8 cellular contexts compared by ENCODE assay signal in the genomic region with DNA sequence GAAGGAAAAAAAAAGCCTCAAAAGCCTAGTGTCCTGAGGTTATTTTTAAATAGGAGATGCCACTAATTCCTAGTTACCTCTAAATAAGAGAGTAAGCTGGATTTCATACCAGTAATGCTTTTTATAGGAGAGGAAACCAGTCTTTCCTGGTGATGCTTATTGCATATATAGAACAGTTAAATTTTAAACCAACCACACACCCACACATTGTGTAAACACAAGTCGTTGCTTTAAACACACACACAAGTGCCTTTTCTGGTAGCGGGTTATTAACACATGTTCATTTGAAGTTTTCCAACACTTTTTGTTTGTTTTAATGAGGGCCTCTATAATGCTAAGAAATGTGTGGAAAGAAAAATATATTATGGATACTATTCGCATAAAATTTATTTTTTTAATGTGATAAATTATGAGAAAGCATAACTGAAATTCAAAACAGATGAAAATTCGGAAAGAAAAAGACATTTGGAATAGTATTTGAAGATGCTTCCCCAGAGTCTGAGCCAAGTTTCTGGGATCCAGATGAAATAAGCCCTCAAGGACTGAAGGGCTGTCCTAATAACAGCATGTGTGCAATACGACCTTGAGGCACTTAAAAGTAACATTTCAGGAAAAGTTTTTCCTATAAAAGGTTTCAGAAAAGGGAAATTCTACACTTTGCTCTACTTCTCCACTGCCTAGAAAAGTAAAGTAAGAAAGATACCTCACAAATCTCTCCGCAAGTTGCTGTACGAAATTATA. TPM values are rescaled to one million over a fixed set of nuclear protein-coding genes. Genes with fewer than 3 reads are reported as not detected.
A peak's percentile ranks its signal among the peaks of the same experiment; 100 is the strongest.
DNase-seq lines count a peak whose midpoint lies in the region; ATAC-seq, FAIRE-seq and TF ChIP-seq lines count a peak whose summit lies in the region.

No MANE protein-coding gene starts in this region.

- no peak overlapping the region for H3K27ac ChIP-seq in cardiac muscle cell
- H3K27ac ChIP-seq in K562 (ENCODE audit: extremely low read depth, low read depth, low read length) = peak overlapping the region; percentile 87
- peak overlapping the region; percentile 93 for H3K27ac ChIP-seq in lower lobe of right lung
- H3K27ac ChIP-seq in urinary bladder (ENCODE audit: low read depth) = no peak overlapping the region

- ATAC-seq in K562 = no peak
- peak in 1 of 2 donors; percentile 24 for ATAC-seq in lower lobe of right lung
- ATAC-seq in GM19023 (IDR thresholded peaks at IDR 0.05; ENCODE audit: unreplicated experiment) = no peak
- ATAC-seq in HG02870 (IDR thresholded peaks at IDR 0.05; ENCODE audit: unreplicated experiment) = no peak

- CTCF ChIA-PET in K562 (lab: Yijun Ruan, JAX; ENCODE audit: low intra/inter-chr PET ratio) = no interaction called here

- peaks cover 13% of the 10 kb centered on the region for H3K36me3 ChIP-seq in cardiac muscle cell
- peaks cover 47% of the 10 kb centered on the region for H3K36me3 ChIP-seq in K562 (ENCODE audit: control insufficient read depth, insufficient read depth, low read length)
- peaks cover 26% of the 10 kb centered on the region for H3K36me3 ChIP-seq in lower lobe of right lung
- no peaks in the 10 kb centered on the region for H3K36me3 ChIP-seq in urinary bladder (ENCODE audit: insufficient read depth)

- in situ Hi-C loops in K562 (cut with MboI) = no loop called here

- no peaks in the 10 kb centered on the region for H4K20me1 ChIP-seq in K562 (replicated peaks; ENCODE audit: control insufficient read depth, insufficient read depth, low read length)

- H3K9ac ChIP-seq in K562 (ENCODE audit: insufficient read depth in 1 of 2, low read depth in 2 of 2, low read length in 2 of 2) = peak overlapping the region in 1 of 2 experiments; percentile 77; a peak in 2 of 4 replicates

- H3K4me2 ChIP-seq in K562 (ENCODE audit: insufficient read depth, low read length) = peak overlapping the region; percentile 76

- DNase-seq in cardiac muscle cell (ENCODE audit: low read depth in 1 of 2, low spot score in 1 of 2) (peak in 1 of 2 donors; percentile 26), cardiac septum (ENCODE audit: low spot score) (no peak), K562 (ENCODE audit: extremely low read depth in 1 of 4, low spot score in 3 of 4) (peak in 1 of 4 experiments; percentile 25), lower lobe of right lung (no peak), NCI-H82 (lab: John Stamatoyannopoulos, UW) (no peak)

- peak overlapping the region; percentile 69 for H3K4me3 ChIP-seq in cardiac muscle cell
- peak overlapping the region; percentile 89 for H3K4me3 ChIP-seq in K562
- H3K4me3 ChIP-seq in lower lobe of right lung = peak overlapping the region; percentile 93
- peak overlapping the region; percentile 83 for H3K4me3 ChIP-seq in urinary bladder (ENCODE audit: low read depth, low read length)

- H3K9me3 ChIP-seq in cardiac muscle cell (ENCODE audit: low read depth) = no peaks in the 10 kb centered on the region
- H3K9me3 ChIP-seq in K562 (replicated peaks; ENCODE audit: control insufficient read depth, insufficient read depth, low read depth, low read length) = no peaks in the 10 kb centered on the region
- no peaks in the 10 kb centered on the region for H3K9me3 ChIP-seq in lower lobe of right lung

- TF ChIP-seq RAD21 in K562 (CRISPR knock-in tag; conservative IDR thresholded peaks at IDR 0.05 in 1 of 2, IDR thresholded peaks at IDR 0.05 in 1 of 2) = no peak

- no peak for TF ChIP-seq POLR2A in K562 (conservative IDR thresholded peaks at IDR 0.05)

- peaks cover 26% of the 10 kb centered on the region for H3K4me1 ChIP-seq in cardiac muscle cell (ENCODE audit: low read depth)
- H3K4me1 ChIP-seq in K562 (replicated peaks in 1 of 2; ENCODE audit: control insufficient read depth in 2 of 2, insufficient read depth in 2 of 2, low read length in 2 of 2) = peaks cover 12 to 26% of the 10 kb centered on the region in 2 experiments; a peak in 4 of 5 replicates
- H3K4me1 ChIP-seq in lower lobe of right lung = peaks cover 37% of the 10 kb centered on the region
- no peaks in the 10 kb centered on the region for H3K4me1 ChIP-seq in urinary bladder (ENCODE audit: insufficient read depth)

- no peaks in the 10 kb centered on the region for H3K9me1 ChIP-seq in K562 (ENCODE audit: control insufficient read depth, insufficient read depth, low read length)

- H3K79me2 ChIP-seq in K562 (ENCODE audit: control insufficient read depth, insufficient read depth, low read length) = peaks cover 61% of the 10 kb centered on the region

- TF ChIP-seq EP300 in K562 (IDR thresholded peaks at IDR 0.05; ENCODE audit: low read length) = no peak

- BruUV-seq in K562 (replicated peaks; lab: Mats Ljungman, UMichigan) = no TSS peak

- POLR2A ChIA-PET in K562 (lab: Yijun Ruan, JAX) = interaction anchor here (1.4 kb wide), 2 partner anchors 10 to 149 kb away, joined by 4 to 5 read pairs; no protein-coding TSS in a partner anchor

- FAIRE-seq in K562 (lab: Jason Lieb, UNC) = no peak

- H2AFZ ChIP-seq in K562 (ENCODE audit: low read depth, low read length) = peak overlapping the region; percentile 95; the same call in 1 of the 2 replicates

- intact Hi-C loops in cardiac septum (cut with DNase I) = loop anchor here (5.0 kb wide), 1 partner anchor 154 kb away; no protein-coding TSS in a partner anchor
- intact Hi-C loops in K562 (cut with micrococcal nuclease) = loop anchor here (5.0 kb wide), 1 partner anchor 266 kb away; a partner anchor contains a TSS
- intact Hi-C loops in lower lobe of right lung (cut with DNase I) = no loop called here

- 2% methylated on average over 7 of the region's 7 CpGs for WGBS in K562 (ENCODE audit: insufficient coverage, low coverage, missing lambda C conversion rate)
- WGBS in urinary bladder = 23% methylated on average over 7 of the region's 7 CpGs

- H3K27me3 ChIP-seq in cardiac muscle cell = no peaks in the 10 kb centered on the region
- H3K27me3 ChIP-seq in K562 (ENCODE audit: control insufficient read depth in 2 of 2, insufficient read depth in 2 of 2, low read length in 2 of 2) = no peaks in the 10 kb centered on the region
- H3K27me3 ChIP-seq in lower lobe of right lung (ENCODE audit: low read depth) = no peaks in the 10 kb centered on the region

- TF ChIP-seq CTCF in cardiac muscle cell (IDR thresholded peaks at IDR 0.05; ENCODE audit: low read depth, low read length) (no peak), K562 (IDR thresholded peaks at IDR 0.05 in 2 of 3, conservative IDR thresholded peaks at IDR 0.05 in 1 of 3; ENCODE audit: insufficient read depth in 2 of 3, low read depth in 1 of 3, low read length in 3 of 3) (no peak), lower lobe of right lung (IDR thresholded peaks at IDR 0.05) (no peak)

TF ChIP-seq in K562, 482 proteins besides CTCF, POLR2A, EP300 and RAD21:
- peak; percentile 64 for TF ChIP-seq EGR1 (conservative IDR thresholded peaks at IDR 0.05)
- no peak for TF ChIP-seq MBD2 (IDR thresholded peaks at IDR 0.05; ENCODE audit: borderline replicate concordance, low read depth)
- 0 out of 2 replicates have a peak, but pooled peaks have one; percentile 18 for TF ChIP-seq GABPA (tag; conservative IDR thresholded peaks at IDR 0.05; ENCODE audit: low read depth)

RNA-seq across cellular contexts. Expression of a gene that starts 2.0 kb away (rescaled TPM):
- total RNA-seq in cardiac muscle cell (66.7 and 70.6 TPM in 2 replicates), cardiac septum (54.6 TPM), K562 (2014; rRNA removed) (39.1 and 50.5 TPM in 2 replicates), K562 (2014; rRNA removed; fragmentation: Illumina TruSeq; extraction: Trizol) (75.4 and 103 TPM in 2 replicates), K562 (2015; rRNA removed; fragmentation: Illumina TruSeq; extraction: Trizol) (60.3 and 61.8 TPM in 2 replicates), K562 (2021) (68.1 and 83.8 TPM in 2 replicates), lower lobe of right lung (62.8 TPM), urinary bladder (149 TPM)
- polyA plus RNA-seq in cardiac muscle cell (79.6 and 101 TPM in 2 replicates), K562 (2011; rRNA removed) (51.7 and 79.1 TPM in 2 replicates), K562 (2014; fragmentation: Illumina TruSeq; extraction: Trizol) (62.5 and 71.0 TPM in 2 replicates), K562 (2014; fragmentation: Nextera tagmentation; extraction: Ambion mirVana) (10 to 100 TPM; 10.1 to 26.6 TPM), K562 (2014; rRNA removed) (34.8 and 37.4 TPM in 2 replicates), urinary bladder (133 TPM)
- 163 and 271 TPM in 2 replicates for total RNA-seq in K562 (2011; cell fraction: chromatin; rRNA removed; ENCODE audit: low replicate concordance)
- 73.4 and 76.1 TPM in 2 replicates for total RNA-seq in K562 (2011; cell fraction: nucleolus; rRNA removed)
- total RNA-seq in K562 (2011; cell fraction: nucleoplasm; rRNA removed) = 102 and 117 TPM in 2 replicates
- 10.2 and 18.4 TPM in 2 replicates for polyA plus RNA-seq in K562 (2011; cell fraction: cytosol; rRNA removed)
- 42.2 and 47.3 TPM in 2 replicates for polyA plus RNA-seq in K562 (2011; cell fraction: nucleus; rRNA removed)
- 69.7 and 118 TPM in 2 replicates for polyA plus RNA-seq in K562 (2012)
- polyA minus RNA-seq in K562 (2011; rRNA and poly(A)+ RNA removed) = 139 and 146 TPM in 2 replicates
- 33.9 and 51.2 TPM in 2 replicates for polyA minus RNA-seq in K562 (2011; cell fraction: cytosol; rRNA and poly(A)+ RNA removed)
- polyA minus RNA-seq in K562 (2011; cell fraction: nucleus; rRNA and poly(A)+ RNA removed) = 92.2 and 147 TPM in 2 replicates

Comparison
In these comparisons a context has a peak if more than half of its experiments do, and no peak if none do; other contexts are left out.
1. H3K27ac ChIP-seq: peak in K562 (single experiment) and lower lobe of right lung (single experiment); none in cardiac muscle cell (single experiment) and urinary bladder (single experiment).
2. Peak in every context shown above with its lines, with median percentiles within 50 percentile points of each other: H3K4me3 ChIP-seq.